Comparison of ENCODE assay signal across 1 cellular context in genomic region chr10:97292097-97292861, GRCh38.
A peak's percentile ranks its signal among the peaks of the same experiment; 100 is the strongest.
TF ChIP-seq lines count a peak whose summit lies in the region.

A gene with protein sequence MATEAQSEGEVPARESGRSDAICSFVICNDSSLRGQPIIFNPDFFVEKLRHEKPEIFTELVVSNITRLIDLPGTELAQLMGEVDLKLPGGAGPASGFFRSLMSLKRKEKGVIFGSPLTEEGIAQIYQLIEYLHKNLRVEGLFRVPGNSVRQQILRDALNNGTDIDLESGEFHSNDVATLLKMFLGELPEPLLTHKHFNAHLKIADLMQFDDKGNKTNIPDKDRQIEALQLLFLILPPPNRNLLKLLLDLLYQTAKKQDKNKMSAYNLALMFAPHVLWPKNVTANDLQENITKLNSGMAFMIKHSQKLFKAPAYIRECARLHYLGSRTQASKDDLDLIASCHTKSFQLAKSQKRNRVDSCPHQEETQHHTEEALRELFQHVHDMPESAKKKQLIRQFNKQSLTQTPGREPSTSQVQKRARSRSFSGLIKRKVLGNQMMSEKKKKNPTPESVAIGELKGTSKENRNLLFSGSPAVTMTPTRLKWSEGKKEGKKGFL (minus strand): TSS chr10:97292637. CDS start chr10:97292627, 10 bp downstream.

TF ChIP-seq in HepG2, 621 proteins besides CTCF, POLR2A, EP300 and RAD21 (continued from another document and continues in another):
- TF ChIP-seq BCLAF1 (IDR thresholded peaks at IDR 0.05) (no peak), ZHX2 (IDR thresholded peaks at IDR 0.05; ENCODE audit: low read depth) (no peak; the same call in 1 of the 2 replicates), ZHX2 (CRISPR knock-in tag; IDR thresholded peaks at IDR 0.05; ENCODE audit: borderline replicate concordance) (no peak), ZNF557 (CRISPR knock-in tag; IDR thresholded peaks at IDR 0.05) (no peak), ZNF562 (CRISPR knock-in tag; IDR thresholded peaks at IDR 0.05; ENCODE audit: borderline replicate concordance) (no peak), ISX (CRISPR knock-in tag; conservative IDR thresholded peaks at IDR 0.05) (no peak), PHF8 (CRISPR knock-in tag; IDR thresholded peaks at IDR 0.05) (peak; percentile 95), NAIF1 (CRISPR knock-in tag; IDR thresholded peaks at IDR 0.05; ENCODE audit: borderline replicate concordance) (peak; percentile 59), CREB3 (CRISPR knock-in tag; IDR thresholded peaks at IDR 0.05) (peak; percentile 67; the same call in 1 of the 2 replicates), PHB2 (IDR thresholded peaks at IDR 0.05; ENCODE audit: partially characterized antibody) (no peak), IKZF4 (CRISPR knock-in tag; IDR thresholded peaks at IDR 0.05; ENCODE audit: borderline replicate concordance, low read depth, not compliant biosample characterization) (peak; percentile 60), ZNF567 (CRISPR knock-in tag; IDR thresholded peaks at IDR 0.05; ENCODE audit: borderline replicate concordance) (0 out of 2 replicates have a peak, but pooled peaks have one; percentile 75), NFYB (CRISPR knock-in tag; IDR thresholded peaks at IDR 0.05) (peak; percentile 99), RARG (CRISPR knock-in tag; IDR thresholded peaks at IDR 0.05; ENCODE audit: low read depth) (no peak), THAP7 (CRISPR knock-in tag; IDR thresholded peaks at IDR 0.05) (no peak), ZSCAN22 (CRISPR knock-in tag; IDR thresholded peaks at IDR 0.05) (no peak), ZNF275 (CRISPR knock-in tag; IDR thresholded peaks at IDR 0.05; ENCODE audit: borderline replicate concordance) (peak; percentile 95; the same call in 1 of the 2 replicates), PAX8 (CRISPR knock-in tag; IDR thresholded peaks at IDR 0.05; ENCODE audit: borderline replicate concordance) (no peak), SRY (CRISPR knock-in tag; IDR thresholded peaks at IDR 0.05) (peak; percentile 93), TRIM24 (CRISPR knock-in tag; IDR thresholded peaks at IDR 0.05) (no peak), NFE2L1 (CRISPR knock-in tag; IDR thresholded peaks at IDR 0.05; ENCODE audit: borderline replicate concordance) (no peak), ZNF234 (CRISPR knock-in tag; conservative IDR thresholded peaks at IDR 0.05) (no peak), PCBP2 (optimal IDR thresholded peaks at IDR 0.05; ENCODE audit: low read depth, low read length, poor library complexity, severe bottlenecking) (no peak), LRRFIP1 (CRISPR knock-in tag; conservative IDR thresholded peaks at IDR 0.05) (no peak), TEAD3 (CRISPR knock-in tag; optimal IDR thresholded peaks at IDR 0.05; ENCODE audit: borderline replicate concordance) (peak; percentile 24), ZNF709 (CRISPR knock-in tag; IDR thresholded peaks at IDR 0.05) (peak; percentile 58; the same call in 1 of the 2 replicates), CHD4 (IDR thresholded peaks at IDR 0.05; ENCODE audit: borderline replicate concordance, low read length) (no peak), RXRB (CRISPR knock-in tag; IDR thresholded peaks at IDR 0.05; ENCODE audit: borderline replicate concordance) (peak; percentile 52)
- TF ChIP-seq, protein P1, sequence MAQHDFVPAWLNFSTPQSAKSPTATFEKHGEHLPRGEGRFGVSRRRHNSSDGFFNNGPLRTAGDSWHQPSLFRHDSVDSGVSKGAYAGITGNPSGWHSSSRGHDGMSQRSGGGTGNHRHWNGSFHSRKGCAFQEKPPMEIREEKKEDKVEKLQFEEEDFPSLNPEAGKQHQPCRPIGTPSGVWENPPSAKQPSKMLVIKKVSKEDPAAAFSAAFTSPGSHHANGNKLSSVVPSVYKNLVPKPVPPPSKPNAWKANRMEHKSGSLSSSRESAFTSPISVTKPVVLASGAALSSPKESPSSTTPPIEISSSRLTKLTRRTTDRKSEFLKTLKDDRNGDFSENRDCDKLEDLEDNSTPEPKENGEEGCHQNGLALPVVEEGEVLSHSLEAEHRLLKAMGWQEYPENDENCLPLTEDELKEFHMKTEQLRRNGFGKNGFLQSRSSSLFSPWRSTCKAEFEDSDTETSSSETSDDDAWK (CRISPR knock-in tag; IDR thresholded peaks at IDR 0.05) = no peak
- TF ChIP-seq, protein P2, sequence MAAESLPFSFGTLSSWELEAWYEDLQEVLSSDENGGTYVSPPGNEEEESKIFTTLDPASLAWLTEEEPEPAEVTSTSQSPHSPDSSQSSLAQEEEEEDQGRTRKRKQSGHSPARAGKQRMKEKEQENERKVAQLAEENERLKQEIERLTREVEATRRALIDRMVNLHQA (CRISPR knock-in tag; IDR thresholded peaks at IDR 0.05) = no peak
- TF ChIP-seq, protein P3, sequence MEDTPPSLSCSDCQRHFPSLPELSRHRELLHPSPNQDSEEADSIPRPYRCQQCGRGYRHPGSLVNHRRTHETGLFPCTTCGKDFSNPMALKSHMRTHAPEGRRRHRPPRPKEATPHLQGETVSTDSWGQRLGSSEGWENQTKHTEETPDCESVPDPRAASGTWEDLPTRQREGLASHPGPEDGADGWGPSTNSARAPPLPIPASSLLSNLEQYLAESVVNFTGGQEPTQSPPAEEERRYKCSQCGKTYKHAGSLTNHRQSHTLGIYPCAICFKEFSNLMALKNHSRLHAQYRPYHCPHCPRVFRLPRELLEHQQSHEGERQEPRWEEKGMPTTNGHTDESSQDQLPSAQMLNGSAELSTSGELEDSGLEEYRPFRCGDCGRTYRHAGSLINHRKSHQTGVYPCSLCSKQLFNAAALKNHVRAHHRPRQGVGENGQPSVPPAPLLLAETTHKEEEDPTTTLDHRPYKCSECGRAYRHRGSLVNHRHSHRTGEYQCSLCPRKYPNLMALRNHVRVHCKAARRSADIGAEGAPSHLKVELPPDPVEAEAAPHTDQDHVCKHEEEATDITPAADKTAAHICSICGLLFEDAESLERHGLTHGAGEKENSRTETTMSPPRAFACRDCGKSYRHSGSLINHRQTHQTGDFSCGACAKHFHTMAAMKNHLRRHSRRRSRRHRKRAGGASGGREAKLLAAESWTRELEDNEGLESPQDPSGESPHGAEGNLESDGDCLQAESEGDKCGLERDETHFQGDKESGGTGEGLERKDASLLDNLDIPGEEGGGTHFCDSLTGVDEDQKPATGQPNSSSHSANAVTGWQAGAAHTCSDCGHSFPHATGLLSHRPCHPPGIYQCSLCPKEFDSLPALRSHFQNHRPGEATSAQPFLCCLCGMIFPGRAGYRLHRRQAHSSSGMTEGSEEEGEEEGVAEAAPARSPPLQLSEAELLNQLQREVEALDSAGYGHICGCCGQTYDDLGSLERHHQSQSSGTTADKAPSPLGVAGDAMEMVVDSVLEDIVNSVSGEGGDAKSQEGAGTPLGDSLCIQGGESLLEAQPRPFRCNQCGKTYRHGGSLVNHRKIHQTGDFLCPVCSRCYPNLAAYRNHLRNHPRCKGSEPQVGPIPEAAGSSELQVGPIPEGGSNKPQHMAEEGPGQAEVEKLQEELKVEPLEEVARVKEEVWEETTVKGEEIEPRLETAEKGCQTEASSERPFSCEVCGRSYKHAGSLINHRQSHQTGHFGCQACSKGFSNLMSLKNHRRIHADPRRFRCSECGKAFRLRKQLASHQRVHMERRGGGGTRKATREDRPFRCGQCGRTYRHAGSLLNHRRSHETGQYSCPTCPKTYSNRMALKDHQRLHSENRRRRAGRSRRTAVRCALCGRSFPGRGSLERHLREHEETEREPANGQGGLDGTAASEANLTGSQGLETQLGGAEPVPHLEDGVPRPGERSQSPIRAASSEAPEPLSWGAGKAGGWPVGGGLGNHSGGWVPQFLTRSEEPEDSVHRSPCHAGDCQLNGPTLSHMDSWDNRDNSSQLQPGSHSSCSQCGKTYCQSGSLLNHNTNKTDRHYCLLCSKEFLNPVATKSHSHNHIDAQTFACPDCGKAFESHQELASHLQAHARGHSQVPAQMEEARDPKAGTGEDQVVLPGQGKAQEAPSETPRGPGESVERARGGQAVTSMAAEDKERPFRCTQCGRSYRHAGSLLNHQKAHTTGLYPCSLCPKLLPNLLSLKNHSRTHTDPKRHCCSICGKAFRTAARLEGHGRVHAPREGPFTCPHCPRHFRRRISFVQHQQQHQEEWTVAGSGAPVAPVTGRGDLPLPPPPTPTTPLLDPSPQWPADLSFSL (CRISPR knock-in tag; IDR thresholded peaks at IDR 0.05) = no peak; the same call in 1 of the 2 replicates
